ENCODE assay signal across 9 cellular contexts in genomic region chr17:4833941-4834501, GRCh38. TPM values are rescaled to one million over a fixed set of nuclear protein-coding genes. Genes with fewer than 3 reads are reported as not detected.
DNase-seq lines count a peak whose midpoint lies in the region; ATAC-seq and TF ChIP-seq lines count a peak whose summit lies in the region.
"Had no signal": no experiment of that assay in that cellular context is flagged by ENCODE, and none has a peak within 500 bp of the region (broad histone marks: within the 10 kb centered on the region; RNA-seq: fewer than 3 reads in every experiment).

No MANE protein-coding gene starts in this region.

- H3K4me1 Mint-ChIP-seq in neural progenitor cell, result peaks cover 20% of the 10 kb centered on the region

- DNase-seq in C1 segment of cervical spinal cord (lab: John Stamatoyannopoulos, UW) (peak in 8 of 14 donors; percentile 15 to 64 (median 42)), HK-2 (ENCODE audit: unreplicated experiment) (peak; percentile 31), WERI-Rb-1 (no peak), fibroblast of mammary gland (ENCODE audit: low read depth) (peak; percentile 42), neural progenitor cell (ENCODE audit: low spot score) (peak; percentile 15), putamen (ENCODE audit: low spot score) (no peak)

- H3K27me3 ChIP-seq in WERI-Rb-1 (ENCODE audit: insufficient read depth, low read depth, severe bottlenecking) (no peaks in the 10 kb centered on the region), neural progenitor cell (no peaks in the 10 kb centered on the region)

- no peak for TF ChIP-seq CTCF in WERI-Rb-1 (IDR thresholded peaks at IDR 0.05; ENCODE audit: low read depth, low read length)
- no peak for TF ChIP-seq CTCF in fibroblast of mammary gland (conservative IDR thresholded peaks at IDR 0.05; ENCODE audit: control insufficient read depth, insufficient read depth, low read depth, low read length)
- no peak for TF ChIP-seq CTCF in neural progenitor cell (IDR thresholded peaks at IDR 0.05)

- peaks cover 44% of the 10 kb centered on the region for H3K79me2 ChIP-seq in neural progenitor cell (ENCODE audit: low read depth)

- H3K27ac Mint-ChIP-seq in neural progenitor cell, result peak overlapping the region; percentile 35

- H3K9ac ChIP-seq in neural progenitor cell, result peak overlapping the region; percentile 10

- H3K9me3 Mint-ChIP-seq in neural progenitor cell, result no peaks in the 10 kb centered on the region

- H3K4me2 ChIP-seq in neural progenitor cell, result peak overlapping the region; percentile 93

- peak overlapping the region; percentile 68 for H3K4me3 ChIP-seq in WERI-Rb-1 (ENCODE audit: low read depth, low read length)
- peak overlapping the region; percentile 82 for H3K4me3 ChIP-seq in fibroblast of mammary gland (ENCODE audit: control insufficient read depth, low read depth, low read length)
- peak overlapping the region; percentile 90 for H3K4me3 ChIP-seq in neural progenitor cell

- H3K9me3 ChIP-seq in WERI-Rb-1 (ENCODE audit: severe bottlenecking) (no peaks in the 10 kb centered on the region), neural progenitor cell (ENCODE audit: low read depth) (no peaks in the 10 kb centered on the region)

- peaks cover 5% of the 10 kb centered on the region for H3F3A ChIP-seq in neural progenitor cell (ENCODE audit: low read depth)

- peak overlapping the region; percentile 91 for H3K4me3 Mint-ChIP-seq in neural progenitor cell

- peaks cover 9% of the 10 kb centered on the region for H3K4me1 ChIP-seq in neural progenitor cell

- peaks cover 12% of the 10 kb centered on the region for H3K27me3 Mint-ChIP-seq in neural progenitor cell (ENCODE audit: insufficient read depth, low read depth)

- no peak for ATAC-seq in HG03439 (IDR thresholded peaks at IDR 0.05; ENCODE audit: unreplicated experiment)
- ATAC-seq in HG03469 (IDR thresholded peaks at IDR 0.05; ENCODE audit: unreplicated experiment), result no peak

- peaks cover 32% of the 10 kb centered on the region for H3K36me3 ChIP-seq in WERI-Rb-1
- H3K36me3 ChIP-seq in neural progenitor cell, result no peaks in the 10 kb centered on the region

- peaks cover 34% of the 10 kb centered on the region for H4K20me1 ChIP-seq in neural progenitor cell (ENCODE audit: low read depth)

- H3K27ac ChIP-seq in WERI-Rb-1, result peak overlapping the region; percentile 96
- no peak overlapping the region for H3K27ac ChIP-seq in neural progenitor cell

- peaks cover 5% of the 10 kb centered on the region for H3K36me3 Mint-ChIP-seq in neural progenitor cell

- H2AFZ ChIP-seq in neural progenitor cell (replicated peaks), result peak overlapping the region; percentile 95

RNA-seq across cellular contexts. Expression of gene MINK1, which starts 0.9 kb away (rescaled TPM):
- total RNA-seq in neural progenitor cell (ENCODE audit: low replicate concordance), result 26.2 and 34.6 TPM in 2 replicates

RNA-seq across cellular contexts. Expression of gene PLD2, which starts 27.1 kb away (rescaled TPM):
- total RNA-seq in neural progenitor cell (ENCODE audit: low replicate concordance), result 23.8 and 36.0 TPM in 2 replicates

RNA-seq across cellular contexts. Expression of gene PSMB6, which starts 38.1 kb away (rescaled TPM):
- 144 and 199 TPM in 2 replicates for total RNA-seq in neural progenitor cell (ENCODE audit: low replicate concordance)

RNA-seq across cellular contexts. Expression of gene GLTPD2, which starts 45.3 kb away (rescaled TPM):
- total RNA-seq in neural progenitor cell (ENCODE audit: low replicate concordance), result not detected in 2 replicates
- total RNA-seq: T-helper 1 cell treated with Interleukin-12 subunit alpha and Interleukin-12 subunit beta and Interleukin-4 antibody, amounts not matched to agents 30 ng/mL and 1 ng/mL, for 36 hours had no signal

Comparison
In these comparisons a context has a peak if more than half of its experiments do, and no peak if none do; other contexts are left out.
1. DNase-seq: peak in C1 segment of cervical spinal cord (8 of 14), HK-2 (single experiment), fibroblast of mammary gland (single experiment) and neural progenitor cell (single experiment); none in WERI-Rb-1 (single experiment) and putamen (single experiment).
2. Peak in every context shown above with its lines, with median percentiles within 50 percentile points of each other: H3K4me3 ChIP-seq.